In genomic region chr3:65562444-65562843, GRCh38 we compare ENCODE assay signal across 17 cellular contexts.
A peak's percentile ranks its signal among the peaks of the same experiment; 100 is the strongest.
DNase-seq lines count a peak whose midpoint lies in the region; ATAC-seq and TF ChIP-seq lines count a peak whose summit lies in the region.
"Had no signal": no experiment of that assay in that cellular context is flagged by ENCODE, and none has a peak within 500 bp of the region (broad histone marks: within the 10 kb centered on the region; RNA-seq: fewer than 3 reads in every experiment).

No MANE protein-coding gene starts in this region.

- H3K4me3 ChIP-seq in hepatocyte (no peak overlapping the region), thyroid gland (replicated peaks in 1 of 3) (no peak overlapping the region)
- H3K4me3 ChIP-seq: GM23338 had no signal

- H3K4me2 ChIP-seq in hepatocyte = no peak overlapping the region
- H3K4me2 ChIP-seq: GM23338 had no signal

- no peaks in the 10 kb centered on the region for H3K36me3 ChIP-seq in hepatocyte (replicated peaks; ENCODE audit: insufficient read depth, low read depth)
- H3K36me3 ChIP-seq in thyroid gland = no peaks in the 10 kb centered on the region

- no peaks in the 10 kb centered on the region for H3K9me2 ChIP-seq in hepatocyte (replicated peaks; ENCODE audit: insufficient read depth)

- TF ChIP-seq CTCF in hepatocyte (IDR thresholded peaks at IDR 0.05; ENCODE audit: poor library complexity) (no peak), thyroid gland (IDR thresholded peaks at IDR 0.05) (no peak)

- H3K9me3 ChIP-seq in hepatocyte (ENCODE audit: low read depth) (no peaks in the 10 kb centered on the region), thyroid gland (no peaks in the 10 kb centered on the region)

- ATAC-seq in effector memory CD8-positive, alpha-beta T cell (replicated peaks) = no peak
- ATAC-seq: GM23338, HCT116 had no signal

- H3K27ac ChIP-seq in hepatocyte (peak overlapping the region; percentile 6), thyroid gland (no peak overlapping the region)

- H3K27me3 ChIP-seq in hepatocyte (no peaks in the 10 kb centered on the region), thyroid gland (no peaks in the 10 kb centered on the region)

- H3K36me3 Mint-ChIP-seq in effector memory CD8-positive, alpha-beta T cell (ENCODE audit: insufficient read depth) = no peaks in the 10 kb centered on the region
- H3K36me3 Mint-ChIP-seq: CD14-positive monocyte; CD4-positive, alpha-beta memory T cell had no signal

- 91% methylated on average over 2 of the region's 2 CpGs for WGBS in hepatocyte (ENCODE audit: low lambda C conversion rate, missing lambda C conversion rate)
- WGBS in thyroid gland, 2 donors = 91 to 99% methylated on average over 2 of the region's 2 CpGs

- no peak overlapping the region for H3K27ac Mint-ChIP-seq in effector memory CD8-positive, alpha-beta T cell
- H3K27ac Mint-ChIP-seq: CD14-positive monocyte, GM23338, HFFc6 had no signal

- no peaks in the 10 kb centered on the region for H3K4me1 Mint-ChIP-seq in effector memory CD8-positive, alpha-beta T cell (ENCODE audit: low read depth in 2 of 2)
- H3K4me1 Mint-ChIP-seq: CD14-positive monocyte; CD4-positive, alpha-beta memory T cell had no signal

- H4K20me1 ChIP-seq in hepatocyte (ENCODE audit: insufficient read depth, poor library complexity, severe bottlenecking) = peaks cover 6% of the 10 kb centered on the region

- peak; percentile 4 for DNase-seq in NCI-H69 (lab: John Stamatoyannopoulos, UW)
- peak; percentile 40 for DNase-seq in OCI-M1 (lab: John Stamatoyannopoulos, UW)
- DNase-seq in hepatocyte (ENCODE audit: low spot score) = no peak
- DNase-seq in thyroid gland = no peak
- no peak for DNase-seq in effector memory CD8-positive, alpha-beta T cell
- DNase-seq in NCI-H2107 (lab: John Stamatoyannopoulos, UW) = no peak
- no peak for DNase-seq in CD1c-positive myeloid dendritic cell (ENCODE audit: extremely low spot score)
- DNase-seq: Calu3; CD4-positive, alpha-beta memory T cell; COR-L47; DMS53; DMS79 treated with DMSO at 0.1 percent for 48 hours; H9; HFFc6 had no signal

- peaks cover 41% of the 10 kb centered on the region for H3K79me2 ChIP-seq in hepatocyte

- no peak overlapping the region for H3K4me3 Mint-ChIP-seq in effector memory CD8-positive, alpha-beta T cell
- H3K4me3 Mint-ChIP-seq: CD14-positive monocyte; CD4-positive, alpha-beta memory T cell; GM23338; H9; HFFc6 had no signal

- no peak overlapping the region for H2AFZ ChIP-seq in hepatocyte
- H2AFZ ChIP-seq: GM23338 had no signal

- H3K27me3 Mint-ChIP-seq in effector memory CD8-positive, alpha-beta T cell = no peaks in the 10 kb centered on the region
- H3K27me3 Mint-ChIP-seq: CD4-positive, alpha-beta memory T cell had no signal

- TF ChIP-seq POLR2A in thyroid gland (IDR thresholded peaks at IDR 0.05) = no peak

- intact Hi-C loops in thyroid gland (cut with DNase I) = no loop called here

- H3K4me1 ChIP-seq in hepatocyte (ENCODE audit: insufficient read depth) (peaks cover 13% of the 10 kb centered on the region), thyroid gland (no peaks in the 10 kb centered on the region)

- H3K9me3 Mint-ChIP-seq in effector memory CD8-positive, alpha-beta T cell = no peaks in the 10 kb centered on the region
- H3K9me3 Mint-ChIP-seq: GM23338, H9, HFFc6 had no signal

Comparison
In these comparisons a context has a peak if more than half of its experiments do, and no peak if none do; other contexts are left out.
1. DNase-seq: peak in NCI-H69 (single experiment) and OCI-M1 (single experiment); none in hepatocyte (single experiment), thyroid gland (0 of 2), effector memory CD8-positive, alpha-beta T cell (0 of 3), NCI-H2107 (single experiment) and CD1c-positive myeloid dendritic cell (single experiment).